Comparison of ENCODE assay signal across 29 cellular contexts in genomic region chr11:24683578-24683977, GRCh38.
"Had no signal": no experiment of that assay in that cellular context is flagged by ENCODE, and none has a peak within 500 bp of the region (broad histone marks: within the 10 kb centered on the region; RNA-seq: fewer than 3 reads in every experiment).

No MANE protein-coding gene starts in this region.

- H3K27ac ChIP-seq: adrenal gland, body of pancreas, cardiac muscle cell, coronary artery, dorsolateral prefrontal cortex, neutrophil, ovary, stomach, tibial artery, upper lobe of right lung had no signal

- DNase-seq: activated CD4-positive, alpha-beta T cell treated with anti-CD3 and anti-CD28 coated beads for 36 hours; activated CD4-positive, CD25-positive, alpha-beta regulatory T cell; activated CD8-positive, alpha-beta memory T cell treated with anti-CD3 and anti-CD28 coated beads, Interleukin-2, amount 10 ng/mL, durations not matched to agents 7 days and 5 days; activated CD8-positive, alpha-beta T cell treated with anti-CD3 and anti-CD28 coated beads, Interleukin-2, amount 10 ng/mL, durations not matched to agents 7 days and 5 days; activated naive CD4-positive, alpha-beta T cell treated with Interleukin-2 at 50 U/mL for 16 hours; activated T-cell treated with anti-CD3 and anti-CD28 coated beads for 4 hours; activated T-cell treated with anti-CD3 and anti-CD28 coated beads, Interleukin-2, amount 50 U/mL, for 72 hours; adrenal gland; aorta; body of pancreas; cerebellar nuclear complex; dorsolateral prefrontal cortex; effector memory CD4-positive, alpha-beta T cell; head of caudate nucleus; hippocampal formation; kidney; naive B cell; nephron progenitor cell; ovary; retina; stimulated activated CD4-positive, alpha-beta T cell treated with anti-CD3 and anti-CD28 coated beads, Interleukin-15, amount 100 ng/mL, for 24 hours; stimulated activated CD4-positive, alpha-beta T cell treated with anti-CD3 and anti-CD28 coated beads, Interleukin-2, amount 100 ng/mL, for 24 hours; stimulated activated naive B cell treated with anti-CD40 and anti-IgM and Interleukin-4, amounts not matched to agents 10 μg/mL and 1 μg/mL and 100 μg/mL, for 72 hours; stomach; tibial artery; upper lobe of right lung had no signal

- ATAC-seq: activated CD4-positive, alpha-beta T cell treated with anti-CD3 and anti-CD28 coated beads for 36 hours; activated CD8-positive, alpha-beta memory T cell treated with anti-CD3 and anti-CD28 coated beads, Interleukin-2, amount 10 ng/mL, durations not matched to agents 7 days and 5 days; activated CD8-positive, alpha-beta T cell treated with anti-CD3 and anti-CD28 coated beads, Interleukin-2, amount 10 ng/mL, durations not matched to agents 7 days and 5 days; activated T-cell treated with anti-CD3 and anti-CD28 coated beads, Interleukin-2, amount 50 U/mL, for 72 hours; body of pancreas; stimulated activated naive B cell treated with anti-CD40 and anti-IgM and Interleukin-4, amounts not matched to agents 10 μg/mL and 1 μg/mL and 100 μg/mL, for 72 hours; upper lobe of right lung had no signal

- H3K4me1 ChIP-seq: adrenal gland, body of pancreas, stomach, tibial artery, upper lobe of right lung had no signal

- H3K4me3 ChIP-seq: adrenal gland, body of pancreas, cardiac muscle cell, coronary artery, dorsolateral prefrontal cortex, ovary, stomach, tibial artery, upper lobe of right lung had no signal

- H3K9me3 ChIP-seq: adrenal gland, body of pancreas, neutrophil, ovary, stomach, tibial artery, upper lobe of right lung had no signal

- FAIRE-seq: kidney had no signal

- H3K27me3 ChIP-seq: adrenal gland, body of pancreas, cardiac muscle cell, dorsolateral prefrontal cortex, neutrophil, ovary, stomach, tibial artery, upper lobe of right lung had no signal

- H3K36me3 ChIP-seq: adrenal gland, cardiac muscle cell, neutrophil, ovary, stomach, tibial artery, upper lobe of right lung had no signal
